21 cellular contexts compared by ENCODE assay signal in genomic region chr6:96234476-96234875, GRCh38.
"Had no signal": no experiment of that assay in that cellular context is flagged by ENCODE, and none has a peak within 500 bp of the region (broad histone marks: within the 10 kb centered on the region; RNA-seq: fewer than 3 reads in every experiment).

No MANE protein-coding gene starts in this region.

- H3K27ac ChIP-seq: dorsolateral prefrontal cortex, heart left ventricle, hepatocyte, neural progenitor cell, pancreas, right atrium auricular region, stomach, thyroid gland, vagina had no signal

- H3K27me3 ChIP-seq: dorsolateral prefrontal cortex, heart left ventricle, hepatocyte, neural progenitor cell, pancreas, right atrium auricular region, stomach, thyroid gland, vagina had no signal

- DNase-seq: dorsolateral prefrontal cortex; effector CD4-positive, alpha-beta T cell; heart left ventricle; islet precursor cell; mesendoderm; midbrain; naive thymus-derived CD4-positive, alpha-beta T cell; pancreas; stimulated activated CD4-positive, alpha-beta T cell treated with anti-CD3 and anti-CD28 coated beads, Interleukin-2, amount 100 ng/mL, for 24 hours; stimulated activated CD4-positive, alpha-beta T cell treated with anti-CD3 and anti-CD28 coated beads, Interleukin-4, amount 100 ng/mL, for 24 hours; stimulated activated naive CD4-positive, alpha-beta T cell treated with Interleukin-2 at 50 U/mL for 16 hours; stomach; thyroid gland; trophoblast cell had no signal

- H3K4me2 ChIP-seq: hepatocyte, neural progenitor cell had no signal

- H2AFZ ChIP-seq: hepatocyte, neural progenitor cell had no signal

- H3K36me3 ChIP-seq: heart left ventricle, neural progenitor cell, pancreas, right atrium auricular region, stomach, thyroid gland, vagina had no signal

- H3K4me3 ChIP-seq: dorsolateral prefrontal cortex, heart left ventricle, hepatocyte, neural progenitor cell, pancreas, right atrium auricular region, stomach, thyroid gland, vagina had no signal

- ATAC-seq: heart left ventricle; left lobe of liver; naive thymus-derived CD4-positive, alpha-beta T cell; pancreas; sciatic nerve; stimulated activated effector memory CD8-positive, alpha-beta T cell treated with anti-CD3 and anti-CD28 coated beads, Interleukin-12 subunit alpha, Interleukin-12 subunit beta, amount 100 ng/mL, for 72 hours had no signal

- H3K9ac ChIP-seq: neural progenitor cell had no signal

- H3K4me1 ChIP-seq: heart left ventricle, pancreas, right atrium auricular region, thyroid gland, vagina had no signal

- H3K9me3 ChIP-seq: heart left ventricle, pancreas, right atrium auricular region, stomach, thyroid gland, vagina had no signal
